Comparison of ENCODE assay signal across 19 cellular contexts in the genomic region with DNA sequence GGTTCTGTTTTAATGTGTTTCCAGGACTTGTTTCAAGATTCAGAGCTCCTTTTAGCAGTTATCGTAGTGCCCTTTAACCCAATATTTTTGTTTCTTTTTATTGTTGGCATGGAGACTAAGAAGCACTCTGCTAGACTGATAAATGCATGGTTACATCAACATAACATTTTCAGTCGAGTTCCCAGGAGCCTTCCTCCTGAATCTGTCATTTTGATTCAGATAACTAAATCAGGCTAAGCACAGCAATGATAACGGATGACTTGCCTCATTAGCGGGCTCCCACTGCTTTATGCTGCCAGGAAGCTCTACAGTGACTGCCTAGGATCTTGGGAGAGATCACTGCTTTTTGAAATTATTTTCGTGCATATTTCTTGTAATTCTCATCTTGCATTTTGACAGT.
DNase-seq lines count a peak whose midpoint lies in the region; ATAC-seq, FAIRE-seq and TF ChIP-seq lines count a peak whose summit lies in the region.
"Had no signal": no experiment of that assay in that cellular context is flagged by ENCODE, and none has a peak within 500 bp of the region (broad histone marks: within the 10 kb centered on the region; RNA-seq: fewer than 3 reads in every experiment).

No MANE protein-coding gene starts in this region.

- no peak overlapping the region; the same call in 1 of the 2 replicates for H3K27ac ChIP-seq in GM23338 (ENCODE audit: low read depth)
- no peak overlapping the region for H3K27ac ChIP-seq in astrocyte (ENCODE audit: low read depth, low read length)
- H3K27ac ChIP-seq in neural progenitor cell, result no peak overlapping the region
- H3K27ac ChIP-seq: SJSA1, suprapubic skin had no signal

- peaks cover 9% of the 10 kb centered on the region for H3K9me3 Mint-ChIP-seq in GM23338
- peaks cover 7% of the 10 kb centered on the region for H3K9me3 Mint-ChIP-seq in astrocyte (ENCODE audit: unreplicated experiment)
- H3K9me3 Mint-ChIP-seq in neural progenitor cell, result peaks cover 6% of the 10 kb centered on the region
- no peaks in the 10 kb centered on the region for H3K9me3 Mint-ChIP-seq in activated CD8-positive, alpha-beta T cell treated with anti-CD3 and anti-CD28 coated beads, Interleukin-2, amount 10 ng/mL, durations not matched to agents 7 days and 5 days (ENCODE audit: insufficient read depth)
- H3K9me3 Mint-ChIP-seq: activated naive CD8-positive, alpha-beta T cell treated with anti-CD3 and anti-CD28 coated beads for 36 hours had no signal

- peaks cover 19% of the 10 kb centered on the region; the same call in 2 of the 3 replicates for H3K36me3 Mint-ChIP-seq in GM23338 (ENCODE audit: low read depth)
- H3K36me3 Mint-ChIP-seq in astrocyte (ENCODE audit: low read depth, unreplicated experiment), result no peaks in the 10 kb centered on the region
- no peaks in the 10 kb centered on the region for H3K36me3 Mint-ChIP-seq in neural progenitor cell
- H3K36me3 Mint-ChIP-seq in activated CD8-positive, alpha-beta T cell treated with anti-CD3 and anti-CD28 coated beads, Interleukin-2, amount 10 ng/mL, durations not matched to agents 7 days and 5 days (ENCODE audit: low read depth), result no peaks in the 10 kb centered on the region
- H3K36me3 Mint-ChIP-seq: activated naive CD8-positive, alpha-beta T cell treated with anti-CD3 and anti-CD28 coated beads for 36 hours; IgD-negative memory B cell had no signal

- no peaks in the 10 kb centered on the region for H3K27me3 Mint-ChIP-seq in GM23338 (ENCODE audit: insufficient read depth, low read depth, poor library complexity)
- H3K27me3 Mint-ChIP-seq in astrocyte (ENCODE audit: low read depth, unreplicated experiment), result no peaks in the 10 kb centered on the region
- H3K27me3 Mint-ChIP-seq in neural progenitor cell (ENCODE audit: insufficient read depth, low read depth), result no peaks in the 10 kb centered on the region
- H3K27me3 Mint-ChIP-seq in activated CD8-positive, alpha-beta T cell treated with anti-CD3 and anti-CD28 coated beads, Interleukin-2, amount 10 ng/mL, durations not matched to agents 7 days and 5 days (ENCODE audit: low read depth), result no peaks in the 10 kb centered on the region
- H3K27me3 Mint-ChIP-seq: activated naive CD8-positive, alpha-beta T cell treated with anti-CD3 and anti-CD28 coated beads for 36 hours; IgD-negative memory B cell had no signal

- no peaks in the 10 kb centered on the region for H3K9me3 ChIP-seq in astrocyte (ENCODE audit: insufficient read depth, low read depth, low read length)
- no peaks in the 10 kb centered on the region for H3K9me3 ChIP-seq in neural progenitor cell (ENCODE audit: low read depth)
- H3K9me3 ChIP-seq: Caco-2, SJSA1, suprapubic skin had no signal

- H3K9me2 ChIP-seq in GM23338 (ENCODE audit: insufficient read depth), result no peaks in the 10 kb centered on the region

- H3K27me3 ChIP-seq in GM23338 (ENCODE audit: insufficient read depth), result no peaks in the 10 kb centered on the region
- no peaks in the 10 kb centered on the region for H3K27me3 ChIP-seq in astrocyte (ENCODE audit: insufficient read depth, low read length)
- no peaks in the 10 kb centered on the region for H3K27me3 ChIP-seq in neural progenitor cell
- H3K27me3 ChIP-seq: SJSA1, suprapubic skin had no signal

- H3K79me2 ChIP-seq in GM23338 (replicated peaks; ENCODE audit: insufficient read depth) (no peaks in the 10 kb centered on the region), astrocyte (ENCODE audit: insufficient read depth, low read length) (no peaks in the 10 kb centered on the region), neural progenitor cell (ENCODE audit: low read depth) (no peaks in the 10 kb centered on the region)

- no peak overlapping the region for H3K9ac ChIP-seq in astrocyte (ENCODE audit: low read length)
- no peak overlapping the region for H3K9ac ChIP-seq in neural progenitor cell

- FAIRE-seq in astrocyte (lab: Jason Lieb, UNC), result no peak
- FAIRE-seq: GM12892 had no signal

- H3K27ac Mint-ChIP-seq in GM23338 (no peak overlapping the region), astrocyte (ENCODE audit: unreplicated experiment) (no peak overlapping the region), neural progenitor cell (peak overlapping the region; percentile 87)
- H3K27ac Mint-ChIP-seq in activated CD8-positive, alpha-beta T cell treated with anti-CD3 and anti-CD28 coated beads, Interleukin-2, amount 10 ng/mL, durations not matched to agents 7 days and 5 days, result no peak overlapping the region
- H3K27ac Mint-ChIP-seq: activated naive CD8-positive, alpha-beta T cell treated with anti-CD3 and anti-CD28 coated beads for 36 hours; IgD-negative memory B cell had no signal

- H2AFZ ChIP-seq in GM23338 (peak overlapping the region; percentile 92), astrocyte (ENCODE audit: low read depth, low read length) (no peak overlapping the region), neural progenitor cell (replicated peaks) (peak overlapping the region; percentile 3)

- ATAC-seq in GM23338 (no peak), HG02973 (IDR thresholded peaks at IDR 0.05; ENCODE audit: unreplicated experiment) (no peak)
- ATAC-seq in activated CD8-positive, alpha-beta T cell treated with anti-CD3 and anti-CD28 coated beads, Interleukin-2, amount 10 ng/mL, durations not matched to agents 7 days and 5 days, result no peak
- ATAC-seq: activated T-cell treated with anti-CD3 and anti-CD28 coated beads, Interleukin-2, amount 50 U/mL, for 4 hours; HCT116 had no signal

- no peak overlapping the region for H3K4me3 ChIP-seq in GM23338
- no peak overlapping the region for H3K4me3 ChIP-seq in astrocyte (ENCODE audit: insufficient read depth, low read depth, low read length)
- no peak overlapping the region for H3K4me3 ChIP-seq in neural progenitor cell
- H3K4me3 ChIP-seq: SJSA1, suprapubic skin had no signal

- H3F3A ChIP-seq in GM23338 (replicated peaks; ENCODE audit: low read depth) (no peaks in the 10 kb centered on the region), neural progenitor cell (ENCODE audit: low read depth) (no peaks in the 10 kb centered on the region)

- H3K4me1 Mint-ChIP-seq in GM23338 (no peaks in the 10 kb centered on the region), astrocyte (ENCODE audit: low read depth, unreplicated experiment) (no peaks in the 10 kb centered on the region), neural progenitor cell (peaks cover 20% of the 10 kb centered on the region)
- no peaks in the 10 kb centered on the region for H3K4me1 Mint-ChIP-seq in activated CD8-positive, alpha-beta T cell treated with anti-CD3 and anti-CD28 coated beads, Interleukin-2, amount 10 ng/mL, durations not matched to agents 7 days and 5 days (ENCODE audit: low read depth)
- H3K4me1 Mint-ChIP-seq: activated naive CD8-positive, alpha-beta T cell treated with anti-CD3 and anti-CD28 coated beads for 36 hours had no signal

- H3K4me1 ChIP-seq in GM23338 (ENCODE audit: insufficient read depth), result no peaks in the 10 kb centered on the region
- H3K4me1 ChIP-seq in astrocyte (ENCODE audit: insufficient read depth, low read length), result no peaks in the 10 kb centered on the region
- H3K4me1 ChIP-seq in neural progenitor cell, result no peaks in the 10 kb centered on the region
- H3K4me1 ChIP-seq: Caco-2, SJSA1, suprapubic skin had no signal

- intact Hi-C loops in head of caudate nucleus (cut with DNase I), result no loop called here

- no peak for DNase-seq in GM23338 (ENCODE audit: low spot score)
- DNase-seq in astrocyte (ENCODE audit: low read depth), result peak; percentile 82
- DNase-seq in head of caudate nucleus, result peak in 24 of 42 donors; percentile 1 to 57 (median 18)
- DNase-seq in neural progenitor cell (ENCODE audit: low spot score), result peak; percentile 10
- no peak for DNase-seq in activated CD8-positive, alpha-beta T cell treated with anti-CD3 and anti-CD28 coated beads, Interleukin-2, amount 10 ng/mL, durations not matched to agents 7 days and 5 days
- no peak for DNase-seq in NCI-H128 (lab: John Stamatoyannopoulos, UW; ENCODE audit: unreplicated experiment)
- DNase-seq in activated T-cell treated with anti-CD3 and anti-CD28 coated beads for 4 hours, result no peak
- DNase-seq: activated naive CD8-positive, alpha-beta T cell treated with anti-CD3 and anti-CD28 coated beads for 36 hours; activated T-cell treated with anti-CD3 and anti-CD28 coated beads, Interleukin-2, amount 50 U/mL, for 4 hours; Caco-2; glutamatergic neuron; kidney glomerular epithelial cell; stimulated activated CD4-positive, alpha-beta T cell treated with anti-CD3 and anti-CD28 coated beads, Interleukin-2, amount 100 ng/mL, for 24 hours had no signal

- H4K20me1 ChIP-seq in GM23338 (replicated peaks; ENCODE audit: insufficient read depth) (no peaks in the 10 kb centered on the region), astrocyte (ENCODE audit: insufficient read depth, low read length) (no peaks in the 10 kb centered on the region), neural progenitor cell (ENCODE audit: low read depth) (no peaks in the 10 kb centered on the region)

- POLR2A ChIA-PET in activated CD8-positive, alpha-beta T cell treated with anti-CD3 and anti-CD28 coated beads, Interleukin-2, amount 10 ng/mL, durations not matched to agents 7 days and 5 days (lab: Charles Lee), result no interaction called here

- H3K4me3 Mint-ChIP-seq in GM23338, result no peak overlapping the region
- no peak overlapping the region for H3K4me3 Mint-ChIP-seq in astrocyte (ENCODE audit: unreplicated experiment)
- H3K4me3 Mint-ChIP-seq in neural progenitor cell, result no peak overlapping the region
- no peak overlapping the region for H3K4me3 Mint-ChIP-seq in activated CD8-positive, alpha-beta T cell treated with anti-CD3 and anti-CD28 coated beads, Interleukin-2, amount 10 ng/mL, durations not matched to agents 7 days and 5 days
- H3K4me3 Mint-ChIP-seq: activated naive CD8-positive, alpha-beta T cell treated with anti-CD3 and anti-CD28 coated beads for 36 hours; activated T-cell treated with anti-CD3 and anti-CD28 coated beads, Interleukin-2, amount 50 U/mL, for 4 hours; IgD-negative memory B cell had no signal

- no peaks in the 10 kb centered on the region for H3K36me3 ChIP-seq in GM23338 (ENCODE audit: insufficient read depth)
- no peaks in the 10 kb centered on the region for H3K36me3 ChIP-seq in astrocyte (ENCODE audit: insufficient read depth, low read length)
- no peaks in the 10 kb centered on the region for H3K36me3 ChIP-seq in neural progenitor cell
- H3K36me3 ChIP-seq: SJSA1, suprapubic skin had no signal

- no peak for TF ChIP-seq CTCF in GM23338 (conservative IDR thresholded peaks at IDR 0.05; ENCODE audit: low read depth in 2 of 2)
- no peak for TF ChIP-seq CTCF in astrocyte (IDR thresholded peaks at IDR 0.05; ENCODE audit: insufficient read depth, low read depth, low read length)
- TF ChIP-seq CTCF in neural progenitor cell (IDR thresholded peaks at IDR 0.05), result no peak

- CTCF ChIA-PET in activated CD8-positive, alpha-beta T cell treated with anti-CD3 and anti-CD28 coated beads, Interleukin-2, amount 10 ng/mL, durations not matched to agents 7 days and 5 days (lab: Charles Lee), result no interaction called here

- H3K4me2 ChIP-seq in GM23338 (no peak overlapping the region), astrocyte (ENCODE audit: low read length) (no peak overlapping the region), neural progenitor cell (no peak overlapping the region)

TF ChIP-seq in GM23338, 12 proteins besides CTCF, POLR2A, EP300 and RAD21 (continues in another document):
- TF ChIP-seq POLR2AphosphoS5 (IDR thresholded peaks at IDR 0.05; ENCODE audit: low read depth) (no peak), NANOG (IDR thresholded peaks at IDR 0.05; ENCODE audit: borderline replicate concordance) (no peak)

Comparison
In these comparisons a context has a peak if more than half of its experiments do, and no peak if none do; other contexts are left out.
1. DNase-seq: peak in astrocyte (single experiment), head of caudate nucleus (24 of 42) and neural progenitor cell (single experiment); none in GM23338 (single experiment), activated CD8-positive, alpha-beta T cell treated with anti-CD3 and anti-CD28 coated beads, Interleukin-2, amount 10 ng/mL, durations not matched to agents 7 days and 5 days (single experiment), NCI-H128 (single experiment) and activated T-cell treated with anti-CD3 and anti-CD28 coated beads for 4 hours (single experiment).